ENCODE assay signal across 1 cellular context in genomic region chr11:13007702-13008435, GRCh38.
A peak's percentile ranks its signal among the peaks of the same experiment; 100 is the strongest.
TF ChIP-seq lines count a peak whose summit lies in the region.

No MANE protein-coding gene starts in this region.

TF ChIP-seq in HepG2, 621 proteins besides CTCF, POLR2A, EP300 and RAD21 (continued from another document and continues in another):
- no peak for TF ChIP-seq ZBTB40 (IDR thresholded peaks at IDR 0.05)
- TF ChIP-seq ZBTB40 (CRISPR knock-in tag; IDR thresholded peaks at IDR 0.05) = no peak; the same call in 1 of the 2 replicates
- TF ChIP-seq PBX2 (CRISPR knock-in tag; IDR thresholded peaks at IDR 0.05) = no peak
- TF ChIP-seq ZNF382 (CRISPR knock-in tag; IDR thresholded peaks at IDR 0.05; ENCODE audit: borderline replicate concordance) = no peak
- TF ChIP-seq SSRP1 (CRISPR knock-in tag; IDR thresholded peaks at IDR 0.05) = no peak
- no peak for TF ChIP-seq ZNF367 (CRISPR knock-in tag; IDR thresholded peaks at IDR 0.05; ENCODE audit: borderline replicate concordance)
- TF ChIP-seq FUBP1 (CRISPR knock-in tag; IDR thresholded peaks at IDR 0.05; ENCODE audit: borderline replicate concordance) = no peak
- TF ChIP-seq MAF1 (CRISPR knock-in tag; IDR thresholded peaks at IDR 0.05; ENCODE audit: borderline replicate concordance) = no peak
- no peak for TF ChIP-seq TOE1 (CRISPR knock-in tag; IDR thresholded peaks at IDR 0.05)
- TF ChIP-seq ZNF703 (CRISPR knock-in tag; IDR thresholded peaks at IDR 0.05; ENCODE audit: borderline replicate concordance) = no peak
- peak; percentile 92 for TF ChIP-seq FOXA3 (CRISPR knock-in tag; IDR thresholded peaks at IDR 0.05)
- no peak for TF ChIP-seq TOPORS (CRISPR knock-in tag; IDR thresholded peaks at IDR 0.05)
- TF ChIP-seq ARID5B (CRISPR knock-in tag; IDR thresholded peaks at IDR 0.05) = peak; percentile 97
- no peak for TF ChIP-seq ZNF530 (CRISPR knock-in tag; IDR thresholded peaks at IDR 0.05; ENCODE audit: low read depth)
- peak; percentile 78 for TF ChIP-seq ZNF652 (CRISPR knock-in tag; IDR thresholded peaks at IDR 0.05; ENCODE audit: borderline replicate concordance, low read depth)
- no peak for TF ChIP-seq NPAS2 (CRISPR knock-in tag; IDR thresholded peaks at IDR 0.05; ENCODE audit: borderline replicate concordance)
- TF ChIP-seq ZNF17 (CRISPR knock-in tag; IDR thresholded peaks at IDR 0.05) = no peak
- TF ChIP-seq HOXA9 (CRISPR knock-in tag; IDR thresholded peaks at IDR 0.05; ENCODE audit: borderline replicate concordance) = 0 out of 2 replicates have a peak, but pooled peaks have one; percentile 29
- peak; percentile 51; the same call in 1 of the 2 replicates for TF ChIP-seq MYPOP (CRISPR knock-in tag; IDR thresholded peaks at IDR 0.05)
- no peak for TF ChIP-seq SMAD3 (CRISPR knock-in tag; IDR thresholded peaks at IDR 0.05)
- no peak for TF ChIP-seq TIGD3 (CRISPR knock-in tag; IDR thresholded peaks at IDR 0.05; ENCODE audit: borderline replicate concordance)
- no peak for TF ChIP-seq ZNF839 (CRISPR knock-in tag; IDR thresholded peaks at IDR 0.05; ENCODE audit: borderline replicate concordance)
- peak; percentile 50; the same call in 1 of the 2 replicates for TF ChIP-seq ZNF574 (CRISPR knock-in tag; IDR thresholded peaks at IDR 0.05)
- no peak for TF ChIP-seq ZNF460 (CRISPR knock-in tag; IDR thresholded peaks at IDR 0.05; ENCODE audit: borderline replicate concordance)
